9 cellular contexts compared by ENCODE assay signal in genomic region chr11:65615950-65616574, GRCh38. TPM values are rescaled to one million over a fixed set of nuclear protein-coding genes. Genes with fewer than 3 reads are reported as not detected.
DNase-seq lines count a peak whose midpoint lies in the region; ATAC-seq and TF ChIP-seq lines count a peak whose summit lies in the region.
"Had no signal": no experiment of that assay in that cellular context is flagged by ENCODE, and none has a peak within 500 bp of the region (broad histone marks: within the 10 kb centered on the region; RNA-seq: fewer than 3 reads in every experiment).

No MANE protein-coding gene starts in this region.

- no peaks in the 10 kb centered on the region for H3K27me3 Mint-ChIP-seq in activated T-cell treated with anti-CD3 and anti-CD28 coated beads, Interleukin-2, amount 50 U/mL, for 4 hours (ENCODE audit: low read depth)

- WGBS in prostate gland = 2% methylated on average over 23 of the region's 50 CpGs

- DNase-seq in AG04450 (ENCODE audit: low read depth, low spot score) (no peak), germinal center (ENCODE audit: low spot score) (peak; percentile 61), prostate gland (ENCODE audit: low spot score) (no peak), NCI-H1930 (lab: John Stamatoyannopoulos, UW) (no peak), ureter (ENCODE audit: low spot score) (no peak)
- no peak for DNase-seq in activated T-cell treated with anti-CD3 and anti-CD28 coated beads, Interleukin-2, amount 50 U/mL, for 4 hours

- H3K4me1 Mint-ChIP-seq in activated T-cell treated with anti-CD3 and anti-CD28 coated beads, Interleukin-2, amount 50 U/mL, for 4 hours (ENCODE audit: low read depth) = peaks cover 38% of the 10 kb centered on the region

- CTCF ChIA-PET in AG04450 (lab: Charles Lee) = interaction anchor here (0.6 to 1.4 kb wide), 4 partner anchors 23 to 244 kb away, joined by 3 to 8 read pairs (median 4); no protein-coding TSS in a partner anchor

- H3K4me3 ChIP-seq in AG04450 (ENCODE audit: low read depth, low read length) (peak overlapping the region; percentile 91), prostate gland (peak overlapping the region; percentile 75 to 90)

- peaks cover 14% of the 10 kb centered on the region for H3K36me3 Mint-ChIP-seq in activated T-cell treated with anti-CD3 and anti-CD28 coated beads, Interleukin-2, amount 50 U/mL, for 4 hours (ENCODE audit: insufficient read depth)

- ATAC-seq in GM18517 (IDR thresholded peaks at IDR 0.05; ENCODE audit: unreplicated experiment) (peak; percentile 1), HG03442 (IDR thresholded peaks at IDR 0.05; ENCODE audit: unreplicated experiment) (peak; percentile 7)
- ATAC-seq in activated T-cell treated with anti-CD3 and anti-CD28 coated beads, Interleukin-2, amount 50 U/mL, for 4 hours = peak in 1 of 2 donors; percentile 0

- no peaks in the 10 kb centered on the region for H3K9me3 Mint-ChIP-seq in activated T-cell treated with anti-CD3 and anti-CD28 coated beads, Interleukin-2, amount 50 U/mL, for 4 hours

- H3K27ac ChIP-seq in AG04450 (ENCODE audit: low read depth, low read length) = peak overlapping the region; percentile 70
- peak overlapping the region; percentile 76 to 79 for H3K27ac ChIP-seq in prostate gland

- intact Hi-C loops in prostate gland (cut with DNase I) = loop anchor here (5.0 kb wide), 1 partner anchor 36 kb away; no protein-coding TSS in a partner anchor

- H3K4me1 ChIP-seq in prostate gland (replicated peaks) = peaks cover 30% of the 10 kb centered on the region

- peaks cover 14 to 32% of the 10 kb centered on the region in 2 donors for H3K36me3 ChIP-seq in prostate gland

- POLR2A ChIA-PET in AG04450 (lab: Yijun Ruan, JAX) = interaction anchor here (0.6 to 1.7 kb wide), 16 partner anchors 9 to 354 kb away, joined by 3 to 9 read pairs (median 6); partner anchors contain the start of genes CCDC85B, CFL1, FAM89B and POLA2

- H3K9me3 ChIP-seq in AG04450 (ENCODE audit: control insufficient read depth, insufficient read depth, low read length) = no peaks in the 10 kb centered on the region; the same call in 1 of the 2 replicates
- no peaks in the 10 kb centered on the region for H3K9me3 ChIP-seq in prostate gland

- TF ChIP-seq CTCF in AG04450 (IDR thresholded peaks at IDR 0.05; ENCODE audit: low read depth, low read length) (no peak), prostate gland (IDR thresholded peaks at IDR 0.05) (no peak)

- no peak for TF ChIP-seq POLR2A in prostate gland (IDR thresholded peaks at IDR 0.05)

- H3K27me3 ChIP-seq in AG04450 (ENCODE audit: control insufficient read depth, insufficient read depth, low read length) = no peaks in the 10 kb centered on the region
- H3K27me3 ChIP-seq in prostate gland (replicated peaks; ENCODE audit: insufficient read depth) = no peaks in the 10 kb centered on the region

- peak overlapping the region; percentile 95 for H3K4me3 Mint-ChIP-seq in activated T-cell treated with anti-CD3 and anti-CD28 coated beads, Interleukin-2, amount 50 U/mL, for 4 hours

RNA-seq across cellular contexts. Expression of gene PCNX3, which starts 0.5 kb away (rescaled TPM):
- polyA plus RNA-seq in AG04450 (2011; rRNA removed) = 9.7 and 14.0 TPM in 2 replicates
- polyA minus RNA-seq in AG04450 (2011; rRNA and poly(A)+ RNA removed) = 19.5 and 24.1 TPM in 2 replicates
- total RNA-seq in activated T-cell treated with anti-CD3 and anti-CD28 coated beads, Interleukin-2, amount 50 U/mL, for 4 hours = 10 to 100 TPM; 55.8 to 59.7 (median 59.5) TPM
- total RNA-seq in prostate gland (10 to 100 TPM; 32.0 to 67.9 TPM), ureter (57.6 TPM)

RNA-seq across cellular contexts. Expression of gene MAP3K11, which starts 2.0 kb away (rescaled TPM):
- polyA plus RNA-seq in AG04450 (2011; rRNA removed) = 12.6 and 17.1 TPM in 2 replicates
- 21.6 and 26.2 TPM in 2 replicates for polyA minus RNA-seq in AG04450 (2011; rRNA and poly(A)+ RNA removed)
- total RNA-seq in activated T-cell treated with anti-CD3 and anti-CD28 coated beads, Interleukin-2, amount 50 U/mL, for 4 hours = 10 to 100 TPM; 71.8 to 87.1 (median 74.3) TPM
- total RNA-seq in prostate gland (10 to 100 TPM; 42.7 to 67.9 TPM), ureter (57.3 TPM)

RNA-seq across cellular contexts. Expression of gene KCNK7, which starts 20.5 kb away (rescaled TPM):
- 0.17 TPM in 1 of 2 replicates, not detected in the other for polyA plus RNA-seq in AG04450 (2011; rRNA removed)
- polyA minus RNA-seq in AG04450 (2011; rRNA and poly(A)+ RNA removed) = not detected in 2 replicates
- 1 to 10 TPM; 1.4 to 2.1 (median 1.4) TPM for total RNA-seq in activated T-cell treated with anti-CD3 and anti-CD28 coated beads, Interleukin-2, amount 50 U/mL, for 4 hours
- total RNA-seq in prostate gland (under 1 TPM in 1 of 2 donors, not detected in 1; 0.74 TPM), ureter (0.83 TPM)
- total RNA-seq: HT1080 had no signal

RNA-seq across cellular contexts. Expression of gene SIPA1, which starts 21.8 kb away (rescaled TPM):
- polyA plus RNA-seq in AG04450 (2011; rRNA removed) = 11.4 and 19.8 TPM in 2 replicates
- polyA minus RNA-seq in AG04450 (2011; rRNA and poly(A)+ RNA removed) = 18.2 and 22.6 TPM in 2 replicates
- total RNA-seq in activated T-cell treated with anti-CD3 and anti-CD28 coated beads, Interleukin-2, amount 50 U/mL, for 4 hours = 100 to 1,000 TPM in 1 of 3 donors, 10 to 100 TPM in 2; 80.0 to 101 (median 95.4) TPM
- total RNA-seq in prostate gland (10 to 100 TPM; 38.2 to 45.2 TPM), ureter (40.3 TPM)

RNA-seq across cellular contexts. Expression of gene EHBP1L1, which starts 40.2 kb away (rescaled TPM):
- 11.3 and 15.2 TPM in 2 replicates for polyA plus RNA-seq in AG04450 (2011; rRNA removed)
- polyA minus RNA-seq in AG04450 (2011; rRNA and poly(A)+ RNA removed) = 11.4 and 14.3 TPM in 2 replicates
- 10 to 100 TPM; 59.8 to 84.9 (median 80.1) TPM for total RNA-seq in activated T-cell treated with anti-CD3 and anti-CD28 coated beads, Interleukin-2, amount 50 U/mL, for 4 hours
- total RNA-seq in prostate gland (10 to 100 TPM; 68.2 to 98.7 TPM), ureter (122 TPM)
